Comparison of ENCODE assay signal across 1 cellular context in genomic region chr6:27668442-27669275, GRCh38.
TF ChIP-seq lines count a peak whose summit lies in the region.

No MANE protein-coding gene starts in this region.

TF ChIP-seq in HepG2, 621 proteins besides CTCF, POLR2A, EP300 and RAD21 (continued from another document and continues in another):
- TF ChIP-seq HOMEZ (CRISPR knock-in tag; IDR thresholded peaks at IDR 0.05; ENCODE audit: low read depth) = 0 out of 2 replicates have a peak, but pooled peaks have one; percentile 30
- no peak for TF ChIP-seq FOXP4 (CRISPR knock-in tag; IDR thresholded peaks at IDR 0.05)
- TF ChIP-seq GMEB2 (CRISPR knock-in tag; IDR thresholded peaks at IDR 0.05; ENCODE audit: low read depth) = no peak
- no peak for TF ChIP-seq ZNF660 (CRISPR knock-in tag; IDR thresholded peaks at IDR 0.05; ENCODE audit: borderline replicate concordance, low read depth)
- TF ChIP-seq DRAP1 (CRISPR knock-in tag; IDR thresholded peaks at IDR 0.05) = peak; percentile 94
- no peak for TF ChIP-seq ATF6 (CRISPR knock-in tag; conservative IDR thresholded peaks at IDR 0.05)
- no peak for TF ChIP-seq ZNF33A (CRISPR knock-in tag; IDR thresholded peaks at IDR 0.05; ENCODE audit: borderline replicate concordance)
- TF ChIP-seq MTF2 (CRISPR knock-in tag; IDR thresholded peaks at IDR 0.05; ENCODE audit: borderline replicate concordance) = no peak
- no peak for TF ChIP-seq HES4 (CRISPR knock-in tag; IDR thresholded peaks at IDR 0.05; ENCODE audit: borderline replicate concordance)
- no peak for TF ChIP-seq REL (CRISPR knock-in tag; conservative IDR thresholded peaks at IDR 0.05)
- TF ChIP-seq JUNB (CRISPR knock-in tag; IDR thresholded peaks at IDR 0.05; ENCODE audit: borderline replicate concordance) = no peak
- no peak for TF ChIP-seq HCFC1 (IDR thresholded peaks at IDR 0.05; ENCODE audit: low read depth, low read length)
- TF ChIP-seq ZNF569 (CRISPR knock-in tag; IDR thresholded peaks at IDR 0.05; ENCODE audit: borderline replicate concordance) = no peak
- no peak for TF ChIP-seq HNF4A (CRISPR knock-in tag; IDR thresholded peaks at IDR 0.05)
- TF ChIP-seq AGO2 (optimal IDR thresholded peaks at IDR 0.05; ENCODE audit: low read depth, low read length) = no peak
- TF ChIP-seq TCF7L2 (IDR thresholded peaks at IDR 0.05; ENCODE audit: low read depth, low read length) = no peak
- no peak for TF ChIP-seq ZBTB1 (CRISPR knock-in tag; IDR thresholded peaks at IDR 0.05; ENCODE audit: borderline replicate concordance)
- TF ChIP-seq ZC3H4 (CRISPR knock-in tag; IDR thresholded peaks at IDR 0.05; ENCODE audit: borderline replicate concordance) = no peak
- TF ChIP-seq MYC (CRISPR knock-in tag; IDR thresholded peaks at IDR 0.05; ENCODE audit: borderline replicate concordance) = peak; percentile 59; the same call in 1 of the 2 replicates
- TF ChIP-seq ASH2L (IDR thresholded peaks at IDR 0.05; ENCODE audit: insufficient read length, low read depth, low read length) = peak; percentile 18
- no peak for TF ChIP-seq ZNF576 (CRISPR knock-in tag; IDR thresholded peaks at IDR 0.05)
- no peak for TF ChIP-seq LBX2 (CRISPR knock-in tag; IDR thresholded peaks at IDR 0.05; ENCODE audit: borderline replicate concordance)
- no peak for TF ChIP-seq SMAD1 (CRISPR knock-in tag; IDR thresholded peaks at IDR 0.05; ENCODE audit: borderline replicate concordance, low read depth)
- no peak for TF ChIP-seq ZNF782 (CRISPR knock-in tag; IDR thresholded peaks at IDR 0.05; ENCODE audit: borderline replicate concordance)
- TF ChIP-seq SNAPC5 (CRISPR knock-in tag; IDR thresholded peaks at IDR 0.05; ENCODE audit: borderline replicate concordance) = no peak
- no peak for TF ChIP-seq DMAP1 (CRISPR knock-in tag; IDR thresholded peaks at IDR 0.05)
- no peak for TF ChIP-seq ZNF10 (CRISPR knock-in tag; IDR thresholded peaks at IDR 0.05; ENCODE audit: borderline replicate concordance, low read depth)
- no peak for TF ChIP-seq MTF1 (CRISPR knock-in tag; IDR thresholded peaks at IDR 0.05)
- TF ChIP-seq ATF5 (CRISPR knock-in tag; IDR thresholded peaks at IDR 0.05; ENCODE audit: low read depth) = no peak
- TF ChIP-seq ARID2 (CRISPR knock-in tag; IDR thresholded peaks at IDR 0.05; ENCODE audit: borderline replicate concordance) = peak; percentile 50; the same call in 1 of the 2 replicates
- TF ChIP-seq FLYWCH1 (CRISPR knock-in tag; IDR thresholded peaks at IDR 0.05) = no peak
- 0 out of 2 replicates have a peak, but pooled peaks have one; percentile 47 for TF ChIP-seq WIZ (CRISPR knock-in tag; IDR thresholded peaks at IDR 0.05)
- 0 out of 2 replicates have a peak, but pooled peaks have one; percentile 16 for TF ChIP-seq MAX (IDR thresholded peaks at IDR 0.05)
- TF ChIP-seq DR1 (CRISPR knock-in tag; IDR thresholded peaks at IDR 0.05) = no peak
- 0 out of 2 replicates have a peak, but pooled peaks have one; percentile 62 for TF ChIP-seq DNMT1 (CRISPR knock-in tag; IDR thresholded peaks at IDR 0.05)
- TF ChIP-seq CREM (IDR thresholded peaks at IDR 0.05) = 0 out of 2 replicates have a peak, but pooled peaks have one; percentile 34
- no peak for TF ChIP-seq CREM (CRISPR knock-in tag; IDR thresholded peaks at IDR 0.05)
- peak; percentile 98 for TF ChIP-seq MAF1 (CRISPR knock-in tag; IDR thresholded peaks at IDR 0.05; ENCODE audit: borderline replicate concordance)
- TF ChIP-seq RORA (CRISPR knock-in tag; IDR thresholded peaks at IDR 0.05) = no peak
- TF ChIP-seq ZNF652 (CRISPR knock-in tag; IDR thresholded peaks at IDR 0.05; ENCODE audit: borderline replicate concordance, low read depth) = no peak
- TF ChIP-seq SNAPC2 (CRISPR knock-in tag; IDR thresholded peaks at IDR 0.05) = no peak
- TF ChIP-seq FIP1L1 (IDR thresholded peaks at IDR 0.05; ENCODE audit: borderline replicate concordance, insufficient read depth, low read depth, low read length) = no peak
- TF ChIP-seq ZNF30 (CRISPR knock-in tag; IDR thresholded peaks at IDR 0.05) = no peak
- 0 out of 2 replicates have a peak, but pooled peaks have one; percentile 28 for TF ChIP-seq IRX3 (CRISPR knock-in tag; IDR thresholded peaks at IDR 0.05; ENCODE audit: borderline replicate concordance, low read depth)
- TF ChIP-seq GFI1 (CRISPR knock-in tag; IDR thresholded peaks at IDR 0.05; ENCODE audit: borderline replicate concordance) = no peak; the same call in 1 of the 2 replicates
- TF ChIP-seq ZNF496 (CRISPR knock-in tag; IDR thresholded peaks at IDR 0.05; ENCODE audit: insufficient replicate concordance) = no peak
- no peak for TF ChIP-seq CENPX (CRISPR knock-in tag; IDR thresholded peaks at IDR 0.05)
- TF ChIP-seq MAFF (IDR thresholded peaks at IDR 0.05; ENCODE audit: low read depth, low read length) = no peak
- TF ChIP-seq CHCHD3 (CRISPR knock-in tag; IDR thresholded peaks at IDR 0.05) = no peak
- TF ChIP-seq ZNF230 (CRISPR knock-in tag; IDR thresholded peaks at IDR 0.05) = no peak
- no peak for TF ChIP-seq ATM (IDR thresholded peaks at IDR 0.05; ENCODE audit: borderline replicate concordance)
- peak; percentile 38; the same call in 1 of the 2 replicates for TF ChIP-seq MED1 (CRISPR knock-in tag; IDR thresholded peaks at IDR 0.05)
- TF ChIP-seq ZNF101 (CRISPR knock-in tag; IDR thresholded peaks at IDR 0.05; ENCODE audit: borderline replicate concordance, low read depth) = no peak
- TF ChIP-seq ZSCAN9 (CRISPR knock-in tag; IDR thresholded peaks at IDR 0.05; ENCODE audit: borderline replicate concordance) = peak; percentile 29; the same call in 1 of the 2 replicates
- TF ChIP-seq ARNT (IDR thresholded peaks at IDR 0.05) = no peak
- TF ChIP-seq ZNF614 (CRISPR knock-in tag; IDR thresholded peaks at IDR 0.05; ENCODE audit: borderline replicate concordance) = no peak
- TF ChIP-seq SIN3B (IDR thresholded peaks at IDR 0.05; ENCODE audit: low read length) = no peak; the same call in 1 of the 2 replicates
- no peak for TF ChIP-seq TRAFD1 (CRISPR knock-in tag; IDR thresholded peaks at IDR 0.05; ENCODE audit: borderline replicate concordance)
- no peak for TF ChIP-seq ZNF562 (CRISPR knock-in tag; IDR thresholded peaks at IDR 0.05; ENCODE audit: borderline replicate concordance)
- no peak for TF ChIP-seq ZNF703 (CRISPR knock-in tag; IDR thresholded peaks at IDR 0.05; ENCODE audit: borderline replicate concordance)
- TF ChIP-seq SUZ12 (IDR thresholded peaks at IDR 0.05; ENCODE audit: low read depth, low read length) = no peak
- TF ChIP-seq JUN (CRISPR knock-in tag; IDR thresholded peaks at IDR 0.05) = no peak
- no peak for TF ChIP-seq ZNF17 (CRISPR knock-in tag; IDR thresholded peaks at IDR 0.05)
- no peak for TF ChIP-seq ZNF704 (CRISPR knock-in tag; IDR thresholded peaks at IDR 0.05; ENCODE audit: borderline replicate concordance)
- no peak for TF ChIP-seq ZNF619 (CRISPR knock-in tag; IDR thresholded peaks at IDR 0.05)
- TF ChIP-seq ZNF160 (CRISPR knock-in tag; IDR thresholded peaks at IDR 0.05) = no peak
- no peak for TF ChIP-seq NFRKB (IDR thresholded peaks at IDR 0.05)
- no peak for TF ChIP-seq MAFG (CRISPR knock-in tag; IDR thresholded peaks at IDR 0.05)
- no peak for TF ChIP-seq TOE1 (CRISPR knock-in tag; IDR thresholded peaks at IDR 0.05)
- no peak for TF ChIP-seq ZNF256 (CRISPR knock-in tag; conservative IDR thresholded peaks at IDR 0.05)
- no peak for TF ChIP-seq GLI4 (CRISPR knock-in tag; IDR thresholded peaks at IDR 0.05; ENCODE audit: borderline replicate concordance)
